In genomic region chr19:51552608-51552995, GRCh38 we compare ENCODE assay signal across 18 cellular contexts. TPM values are rescaled to one million over a fixed set of nuclear protein-coding genes. Genes with fewer than 3 reads are reported as not detected.
"Had no signal": no experiment of that assay in that cellular context is flagged by ENCODE, and none has a peak within 500 bp of the region (broad histone marks: within the 10 kb centered on the region; RNA-seq: fewer than 3 reads in every experiment).

No MANE protein-coding gene starts in this region.

- H3K27ac ChIP-seq: dorsolateral prefrontal cortex, heart left ventricle, pancreas, psoas muscle, stomach, thoracic aorta had no signal

- H3K4me3 Mint-ChIP-seq: neural crest cell had no signal

- H3K36me3 ChIP-seq: heart left ventricle, pancreas, spleen, stomach, thoracic aorta had no signal

- H3K4me1 ChIP-seq: heart left ventricle, pancreas, psoas muscle, stomach had no signal

- H3K9me3 Mint-ChIP-seq: neural crest cell had no signal

- H3K4me1 Mint-ChIP-seq: neural crest cell had no signal

- DNase-seq: cortex of kidney; effector CD8-positive, alpha-beta T cell; spleen; stimulated activated naive CD4-positive, alpha-beta T cell had no signal

- ATAC-seq: naive thymus-derived CD8-positive, alpha-beta T cell; psoas muscle; sciatic nerve had no signal

- H3K4me3 ChIP-seq: dorsolateral prefrontal cortex, heart left ventricle, lung, pancreas, psoas muscle, stomach, thoracic aorta had no signal

- H3K9me3 ChIP-seq: heart left ventricle, pancreas, psoas muscle, spleen, thoracic aorta had no signal

RNA-seq across cellular contexts. Expression of gene SIGLEC6, which starts 21.1 kb away (rescaled TPM):
- total RNA-seq: kidney epithelial cell, neural crest cell had no signal
- polyA plus RNA-seq: naive thymus-derived CD8-positive, alpha-beta T cell had no signal

RNA-seq across cellular contexts. Expression of gene SIGLEC12, which starts 51.0 kb away (rescaled TPM):
- total RNA-seq: kidney epithelial cell; left ventricle myocardium superior; mononuclear cell; naive thymus-derived CD8-positive, alpha-beta T cell; neural crest cell; sciatic nerve; skeletal muscle tissue had no signal
- polyA plus RNA-seq: pancreas had no signal
